14 cellular contexts compared by ENCODE assay signal in genomic region chr1:229884765-229885164, GRCh38.
DNase-seq lines count a peak whose midpoint lies in the region; ATAC-seq and TF ChIP-seq lines count a peak whose summit lies in the region.
"Had no signal": no experiment of that assay in that cellular context is flagged by ENCODE, and none has a peak within 500 bp of the region (broad histone marks: within the 10 kb centered on the region; RNA-seq: fewer than 3 reads in every experiment).

No MANE protein-coding gene starts in this region.

- no peaks in the 10 kb centered on the region for H3K4me1 Mint-ChIP-seq in activated T-helper 17 cell treated with anti-CD3 and anti-CD28 coated beads, Interleukin-2, amount 50 U/mL, for 72 hours

- no peak overlapping the region for H3K27ac Mint-ChIP-seq in activated T-helper 17 cell treated with anti-CD3 and anti-CD28 coated beads, Interleukin-2, amount 50 U/mL, for 72 hours
- H3K27ac Mint-ChIP-seq: CD4-positive, alpha-beta T cell; nephron progenitor cell had no signal

- peak; percentile 18 for TF ChIP-seq CTCF in GM13977 (IDR thresholded peaks at IDR 0.05; ENCODE audit: extremely low read depth, insufficient read depth, missing control alignments)

- DNase-seq in DMS 273 (lab: John Stamatoyannopoulos, UW; ENCODE audit: unreplicated experiment) (peak; percentile 33), DMS 273 treated with DMSO at 0.1 percent for 48 hours (lab: John Stamatoyannopoulos, UW) (no peak), GM13977 (ENCODE audit: low spot score) (no peak), SHP77 (lab: John Stamatoyannopoulos, UW) (peak; percentile 42 to 80), islet precursor cell (peak; percentile 43), G401 (ENCODE audit: low spot score) (no peak)
- DNase-seq: activated gamma-delta T cell treated with Interleukin-2 at 50 U/mL for 16 hours; CD4-positive, alpha-beta T cell; lower lobe of right lung; NCI-H510A; nephron progenitor cell; tibial artery had no signal

- in situ Hi-C loops in GM13977 (cut with MboI; ENCODE audit: low pct_unique_long_range_greater_than_20kb, low sequenced_read_pairs, unreplicated experiment): no loop called here
- in situ Hi-C loops in G401 (cut with HindIII; ENCODE audit: low sequenced_read_pairs): no loop called here

- H3K36me3 Mint-ChIP-seq in activated T-helper 17 cell treated with anti-CD3 and anti-CD28 coated beads, Interleukin-2, amount 50 U/mL, for 72 hours (ENCODE audit: low read depth): no peaks in the 10 kb centered on the region

- peaks cover 28% of the 10 kb centered on the region for H3K27me3 Mint-ChIP-seq in activated T-helper 17 cell treated with anti-CD3 and anti-CD28 coated beads, Interleukin-2, amount 50 U/mL, for 72 hours

- no peaks in the 10 kb centered on the region for H3K9me3 Mint-ChIP-seq in activated T-helper 17 cell treated with anti-CD3 and anti-CD28 coated beads, Interleukin-2, amount 50 U/mL, for 72 hours
- H3K9me3 Mint-ChIP-seq: CD4-positive, alpha-beta T cell had no signal

- no peak overlapping the region for H3K4me3 Mint-ChIP-seq in activated T-helper 17 cell treated with anti-CD3 and anti-CD28 coated beads, Interleukin-2, amount 50 U/mL, for 72 hours
- H3K4me3 Mint-ChIP-seq: CD4-positive, alpha-beta T cell; nephron progenitor cell had no signal

- ATAC-seq in activated T-helper 17 cell treated with anti-CD3 and anti-CD28 coated beads, Interleukin-2, amount 50 U/mL, for 72 hours (replicated peaks): no peak
- no peak for ATAC-seq in HG03457 (IDR thresholded peaks at IDR 0.05; ENCODE audit: unreplicated experiment)
- ATAC-seq: lower lobe of right lung had no signal

Comparison
In these comparisons a context has a peak if more than half of its experiments do, and no peak if none do; other contexts are left out.
1. DNase-seq: peak in DMS 273 (single experiment), SHP77 (2 of 2) and islet precursor cell (single experiment); none in DMS 273 treated with DMSO at 0.1 percent for 48 hours (single experiment), GM13977 (single experiment) and G401 (single experiment).